ENCODE assay signal across 8 cellular contexts in the genomic region with DNA sequence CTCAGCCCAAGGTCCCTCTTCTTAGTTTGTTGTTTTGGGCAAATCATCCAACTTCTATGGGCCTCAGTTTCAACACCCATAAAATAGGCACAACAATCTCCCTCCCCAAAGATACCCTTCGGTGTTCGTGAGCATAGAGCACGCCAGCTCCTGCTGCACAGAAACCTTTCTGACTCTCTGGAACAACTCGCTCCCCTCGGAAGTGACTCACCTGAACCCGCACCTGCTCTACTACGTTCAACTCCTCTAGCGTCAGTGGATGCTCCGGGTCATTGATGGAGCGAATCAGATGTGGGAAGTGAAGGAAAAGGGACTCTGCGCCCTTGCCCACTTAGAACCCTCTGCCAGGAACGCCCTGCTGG. TPM values are rescaled to one million over a fixed set of nuclear protein-coding genes. Genes with fewer than 3 reads are reported as not detected.
DNase-seq lines count a peak whose midpoint lies in the region; ATAC-seq and TF ChIP-seq lines count a peak whose summit lies in the region.

No MANE protein-coding gene starts in this region.

- no peak for TF ChIP-seq CTCF in LNCaP clone FGC (IDR thresholded peaks at IDR 0.05; ENCODE audit: control insufficient read depth, extremely low read depth, insufficient read depth)
- no peak for TF ChIP-seq CTCF in liver (IDR thresholded peaks at IDR 0.05; ENCODE audit: low read depth, low read length, missing input control)

- peak; percentile 23 for ATAC-seq in GM19395 (IDR thresholded peaks at IDR 0.05; ENCODE audit: unreplicated experiment)
- peak; percentile 43 for ATAC-seq in activated naive CD8-positive, alpha-beta T cell treated with anti-CD3 and anti-CD28 coated beads, Interleukin-2, amount 10 ng/mL, durations not matched to agents 7 days and 5 days (ENCODE audit: low read depth)
- ATAC-seq in GM18867 (IDR thresholded peaks at IDR 0.05; ENCODE audit: unreplicated experiment): no peak
- ATAC-seq in HG03432 (IDR thresholded peaks at IDR 0.05; ENCODE audit: unreplicated experiment): no peak
- no peak for ATAC-seq in GM19328 (IDR thresholded peaks at IDR 0.05; ENCODE audit: unreplicated experiment)

- peak overlapping the region; percentile 61 to 86 for H3K9ac ChIP-seq in liver (ENCODE audit: low read depth in 1 of 2, low read length in 2 of 2)

- H3K27me3 ChIP-seq in liver (ENCODE audit: control insufficient read depth in 4 of 4, insufficient read depth in 4 of 4, low read length in 3 of 4): no peaks in the 10 kb centered on the region

- WGBS in liver: 1% methylated on average over 12 of the region's 12 CpGs

- no peaks in the 10 kb centered on the region for H3K9me3 ChIP-seq in liver (ENCODE audit: control insufficient read depth in 4 of 4, low read length in 3 of 4)

- H3K36me3 Mint-ChIP-seq in activated naive CD8-positive, alpha-beta T cell treated with anti-CD3 and anti-CD28 coated beads, Interleukin-2, amount 10 ng/mL, durations not matched to agents 7 days and 5 days: peaks cover 14% of the 10 kb centered on the region

- H3K27me3 Mint-ChIP-seq in activated naive CD8-positive, alpha-beta T cell treated with anti-CD3 and anti-CD28 coated beads, Interleukin-2, amount 10 ng/mL, durations not matched to agents 7 days and 5 days: no peaks in the 10 kb centered on the region

- H3K36me3 ChIP-seq in liver (ENCODE audit: control insufficient read depth in 4 of 4, insufficient read depth in 3 of 4, low read depth in 1 of 4, low read length in 3 of 4): no peaks in the 10 kb centered on the region

- peak overlapping the region; percentile 97 for H3K4me3 Mint-ChIP-seq in activated naive CD8-positive, alpha-beta T cell treated with anti-CD3 and anti-CD28 coated beads, Interleukin-2, amount 10 ng/mL, durations not matched to agents 7 days and 5 days

- H3K4me3 ChIP-seq in LNCaP clone FGC (ENCODE audit: low read depth, low read length): peak overlapping the region; percentile 98
- peak overlapping the region; percentile 77 to 93 (median 81) for H3K4me3 ChIP-seq in liver (ENCODE audit: low read depth in 1 of 3, low read length in 3 of 3)

- TF ChIP-seq RAD21 in liver (IDR thresholded peaks at IDR 0.05): no peak

- H3K9me3 Mint-ChIP-seq in activated naive CD8-positive, alpha-beta T cell treated with anti-CD3 and anti-CD28 coated beads, Interleukin-2, amount 10 ng/mL, durations not matched to agents 7 days and 5 days: no peaks in the 10 kb centered on the region

- peaks cover 34% of the 10 kb centered on the region for H3K4me1 Mint-ChIP-seq in activated naive CD8-positive, alpha-beta T cell treated with anti-CD3 and anti-CD28 coated beads, Interleukin-2, amount 10 ng/mL, durations not matched to agents 7 days and 5 days

- peak overlapping the region; percentile 94 to 96 for H3K27ac ChIP-seq in liver (ENCODE audit: low read depth in 1 of 2, low read length in 2 of 2)

- H3K27ac Mint-ChIP-seq in activated naive CD8-positive, alpha-beta T cell treated with anti-CD3 and anti-CD28 coated beads, Interleukin-2, amount 10 ng/mL, durations not matched to agents 7 days and 5 days: peak overlapping the region; percentile 96

- POLR2A ChIA-PET in activated naive CD8-positive, alpha-beta T cell treated with anti-CD3 and anti-CD28 coated beads, Interleukin-2, amount 10 ng/mL, durations not matched to agents 7 days and 5 days (lab: Charles Lee): interaction anchor here (0.6 to 1.9 kb wide), 5 partner anchors 13 to 202 kb away, joined by 3 to 6 read pairs (median 4); no protein-coding TSS in a partner anchor

- DNase-seq in LNCaP clone FGC (ENCODE audit: low read depth): no peak
- no peak for DNase-seq in activated naive CD8-positive, alpha-beta T cell treated with anti-CD3 and anti-CD28 coated beads, Interleukin-2, amount 10 ng/mL, durations not matched to agents 7 days and 5 days
- peak; percentile 32 to 53 (median 42) for DNase-seq in stimulated activated CD4-positive, alpha-beta T cell treated with anti-CD3 and anti-CD28 coated beads, TNF-alpha, amount 100 ng/mL, for 48 hours (ENCODE audit: low read depth in 3 of 3)

- peaks cover 5 to 54% (median 43%) of the 10 kb centered on the region in 4 donors for H3K4me1 ChIP-seq in liver (ENCODE audit: control insufficient read depth in 4 of 4, insufficient read depth in 4 of 4, low read length in 3 of 4)

TF ChIP-seq in liver, 16 proteins besides CTCF, POLR2A, EP300 and RAD21:
- TF ChIP-seq ZBTB33 (IDR thresholded peaks at IDR 0.05) (no peak), YY1 (IDR thresholded peaks at IDR 0.05) (no peak), HNF4G (IDR thresholded peaks at IDR 0.05) (no peak), NR2F2 (IDR thresholded peaks at IDR 0.05) (no peak), FOXA2 (IDR thresholded peaks at IDR 0.05) (no peak), GABPA (IDR thresholded peaks at IDR 0.05 in 1 of 2, conservative IDR thresholded peaks at IDR 0.05 in 1 of 2) (no peak), HNF4A (conservative IDR thresholded peaks at IDR 0.05) (no peak), EGR1 (IDR thresholded peaks at IDR 0.05; ENCODE audit: low read depth in 2 of 2) (no peak), RXRA (IDR thresholded peaks at IDR 0.05) (no peak), TAF1 (conservative IDR thresholded peaks at IDR 0.05) (no peak)
- TF ChIP-seq, protein P1, sequence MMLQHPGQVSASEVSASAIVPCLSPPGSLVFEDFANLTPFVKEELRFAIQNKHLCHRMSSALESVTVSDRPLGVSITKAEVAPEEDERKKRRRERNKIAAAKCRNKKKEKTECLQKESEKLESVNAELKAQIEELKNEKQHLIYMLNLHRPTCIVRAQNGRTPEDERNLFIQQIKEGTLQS (IDR thresholded peaks at IDR 0.05): no peak
- TF ChIP-seq, protein P2, sequence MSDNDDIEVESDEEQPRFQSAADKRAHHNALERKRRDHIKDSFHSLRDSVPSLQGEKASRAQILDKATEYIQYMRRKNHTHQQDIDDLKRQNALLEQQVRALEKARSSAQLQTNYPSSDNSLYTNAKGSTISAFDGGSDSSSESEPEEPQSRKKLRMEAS (IDR thresholded peaks at IDR 0.05): no peak

RNA-seq across cellular contexts. Expression of gene CIAO2B, which starts 0.4 kb away (rescaled TPM):
- total RNA-seq in activated naive CD8-positive, alpha-beta T cell treated with anti-CD3 and anti-CD28 coated beads, Interleukin-2, amount 10 ng/mL, durations not matched to agents 7 days and 5 days: 100 to 1,000 TPM in 1 of 2 experiments, 10 to 100 TPM in 1; 98.0 to 106 TPM
- total RNA-seq in liver: 10 to 100 TPM; 51.1 to 52.5 TPM
- 100 to 1,000 TPM; 120 TPM for polyA plus RNA-seq in liver

RNA-seq across cellular contexts. Expression of gene CES2, which starts 1.6 kb away (rescaled TPM):
- 10 to 100 TPM; 45.4 to 46.4 TPM for total RNA-seq in activated naive CD8-positive, alpha-beta T cell treated with anti-CD3 and anti-CD28 coated beads, Interleukin-2, amount 10 ng/mL, durations not matched to agents 7 days and 5 days
- total RNA-seq in liver: 100 to 1,000 TPM in 1 of 2 donors, 10 to 100 TPM in 1; 21.2 to 200 TPM
- polyA plus RNA-seq in liver: 100 to 1,000 TPM; 173 to 190 TPM

RNA-seq across cellular contexts. Expression of gene RRAD, which starts 8.4 kb away (rescaled TPM):
- total RNA-seq in activated naive CD8-positive, alpha-beta T cell treated with anti-CD3 and anti-CD28 coated beads, Interleukin-2, amount 10 ng/mL, durations not matched to agents 7 days and 5 days: under 1 TPM; 0.60 to 0.61 TPM
- total RNA-seq in liver: under 1 TPM; 0.14 to 0.50 TPM
- polyA plus RNA-seq in liver: under 1 TPM; 0.58 to 0.61 TPM

RNA-seq across cellular contexts. Expression of gene CDH16, which starts 15.1 kb away (rescaled TPM):
- not detected for total RNA-seq in activated naive CD8-positive, alpha-beta T cell treated with anti-CD3 and anti-CD28 coated beads, Interleukin-2, amount 10 ng/mL, durations not matched to agents 7 days and 5 days
- under 1 TPM in 1 of 2 donors, not detected in 1; 0.56 TPM for total RNA-seq in liver
- polyA plus RNA-seq in liver: not detected

RNA-seq across cellular contexts. Expression of gene CES3, which starts 27.3 kb away (rescaled TPM):
- 1 to 10 TPM; 4.8 to 8.3 TPM for total RNA-seq in activated naive CD8-positive, alpha-beta T cell treated with anti-CD3 and anti-CD28 coated beads, Interleukin-2, amount 10 ng/mL, durations not matched to agents 7 days and 5 days
- total RNA-seq in liver: 10 to 100 TPM in 1 of 2 donors, under 1 TPM in 1; 0.19 to 28.3 TPM
- 10 to 100 TPM; 12.3 to 12.7 TPM for polyA plus RNA-seq in liver

Comparison
In these comparisons a context has a peak if more than half of its experiments do, and no peak if none do; other contexts are left out.
1. ATAC-seq: peak in GM19395 (single experiment) and activated naive CD8-positive, alpha-beta T cell treated with anti-CD3 and anti-CD28 coated beads, Interleukin-2, amount 10 ng/mL, durations not matched to agents 7 days and 5 days (single experiment); none in GM18867 (single experiment), HG03432 (single experiment) and GM19328 (single experiment).
2. DNase-seq: peak in stimulated activated CD4-positive, alpha-beta T cell treated with anti-CD3 and anti-CD28 coated beads, TNF-alpha, amount 100 ng/mL, for 48 hours (3 of 3); none in LNCaP clone FGC (single experiment) and activated naive CD8-positive, alpha-beta T cell treated with anti-CD3 and anti-CD28 coated beads, Interleukin-2, amount 10 ng/mL, durations not matched to agents 7 days and 5 days (single experiment).